In the genomic region with DNA sequence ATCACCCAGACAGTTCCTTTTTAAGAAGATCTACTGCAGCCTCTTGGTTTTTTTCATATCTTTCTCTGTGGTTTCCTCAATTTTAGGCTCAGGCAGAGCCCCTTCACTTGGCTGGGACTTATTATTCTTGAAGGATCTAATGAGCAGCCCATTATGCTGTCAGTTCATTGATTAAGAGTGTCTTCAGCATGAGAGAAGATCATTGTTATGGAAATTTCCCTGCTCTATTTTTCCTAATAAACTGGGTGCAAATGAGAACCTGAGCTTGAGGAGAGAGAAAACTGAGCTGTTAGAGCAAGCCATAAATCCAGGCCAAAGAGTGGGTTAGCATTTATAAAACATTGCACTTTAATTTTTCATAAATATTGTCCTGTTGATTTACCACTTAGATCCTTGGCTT, we compare ENCODE assay signal across 16 cellular contexts.
DNase-seq lines count a peak whose midpoint lies in the region; ATAC-seq and TF ChIP-seq lines count a peak whose summit lies in the region.
"Had no signal": no experiment of that assay in that cellular context is flagged by ENCODE, and none has a peak within 500 bp of the region (broad histone marks: within the 10 kb centered on the region; RNA-seq: fewer than 3 reads in every experiment).

No MANE protein-coding gene starts in this region.

- H3K9ac ChIP-seq in neural cell (ENCODE audit: low read length), result no peak overlapping the region
- H3K9ac ChIP-seq: BLaER1 treated with 17β-estradiol and CSF1 and Interleukin-3, amounts not matched to agents 10 nM and 100 nM had no signal

- intact Hi-C loops in left colon (cut with DNase I, micrococcal nuclease), result no loop called here

- H3K9me2 ChIP-seq in neural cell (ENCODE audit: insufficient read depth, low read length), result no peaks in the 10 kb centered on the region

- TF ChIP-seq EP300 in neural cell (conservative IDR thresholded peaks at IDR 0.05; ENCODE audit: poor library complexity, severe bottlenecking), result no peak

- H3K27ac ChIP-seq in neural cell (ENCODE audit: low read length) (peak overlapping the region; percentile 66), substantia nigra (ENCODE audit: low read depth, low read length, poor library complexity, severe bottlenecking) (no peak overlapping the region)
- H3K27ac ChIP-seq: BLaER1 treated with 17β-estradiol and CSF1 and Interleukin-3, amounts not matched to agents 10 nM and 100 nM; C4-2B had no signal

- H3K36me3 ChIP-seq in neural cell (ENCODE audit: insufficient read depth, low read length), result no peaks in the 10 kb centered on the region
- H3K36me3 ChIP-seq: BLaER1 treated with 17β-estradiol and CSF1 and Interleukin-3, amounts not matched to agents 10 nM and 100 nM had no signal

- no peaks in the 10 kb centered on the region for H3K9me3 ChIP-seq in neural cell (ENCODE audit: low read length)
- H3K9me3 ChIP-seq: Caco-2 had no signal

- no peak overlapping the region for H2AFZ ChIP-seq in neural cell (ENCODE audit: low read depth, low read length)

- TF ChIP-seq RAD21 in neural cell (conservative IDR thresholded peaks at IDR 0.05), result no peak

- H3K79me2 ChIP-seq in neural cell (replicated peaks; ENCODE audit: insufficient read depth, low read length), result no peaks in the 10 kb centered on the region

- no peak overlapping the region for H3K4me2 ChIP-seq in neural cell (ENCODE audit: low read length)
- H3K4me2 ChIP-seq: BLaER1 treated with 17β-estradiol and CSF1 and Interleukin-3, amounts not matched to agents 10 nM and 100 nM had no signal

- ATAC-seq in GM18873 (IDR thresholded peaks at IDR 0.05; ENCODE audit: low FRiP score, unreplicated experiment) (no peak), left colon (no peak)
- ATAC-seq: CD8-positive, alpha-beta T cell had no signal

- DNase-seq in MV-4-11 (lab: John Stamatoyannopoulos, UW) (peak; percentile 15), retina (peak; percentile 57), substantia nigra (lab: John Stamatoyannopoulos, UW) (no peak), left colon (no peak)
- DNase-seq: 8988T; AML-193; Caco-2; Calu3; CD4-positive, alpha-beta T cell; CD8-positive, alpha-beta T cell; DMS79 treated with DMSO at 0.1 percent for 48 hours; GF-D8 had no signal

- H3F3A ChIP-seq in neural cell (ENCODE audit: insufficient read depth, low read length, poor library complexity, severe bottlenecking), result no peaks in the 10 kb centered on the region

- no peaks in the 10 kb centered on the region for H3K27me3 ChIP-seq in neural cell (ENCODE audit: insufficient read depth, low read depth, low read length)
- H3K27me3 ChIP-seq: BLaER1 treated with 17β-estradiol and CSF1 and Interleukin-3, amounts not matched to agents 10 nM and 100 nM had no signal

- no peak for TF ChIP-seq CTCF in neural cell (IDR thresholded peaks at IDR 0.05; ENCODE audit: poor library complexity, severe bottlenecking)

- H4K20me1 ChIP-seq in neural cell (ENCODE audit: insufficient read depth), result no peaks in the 10 kb centered on the region
- H4K20me1 ChIP-seq: BLaER1 treated with 17β-estradiol and CSF1 and Interleukin-3, amounts not matched to agents 10 nM and 100 nM had no signal

- peak overlapping the region; percentile 28 for H3K4me3 ChIP-seq in neural cell (ENCODE audit: low read length)
- H3K4me3 ChIP-seq: BLaER1 treated with 17β-estradiol and CSF1 and Interleukin-3, amounts not matched to agents 10 nM and 100 nM had no signal

TF ChIP-seq in neural cell, 6 proteins besides CTCF, POLR2A, EP300 and RAD21:
- TF ChIP-seq TAF1 (IDR thresholded peaks at IDR 0.05; ENCODE audit: low read depth) (no peak), SMC3 (conservative IDR thresholded peaks at IDR 0.05; ENCODE audit: poor library complexity) (no peak), MXI1 (conservative IDR thresholded peaks at IDR 0.05; ENCODE audit: poor library complexity, severe bottlenecking) (no peak), REST (IDR thresholded peaks at IDR 0.05; ENCODE audit: borderline replicate concordance) (no peak), POLR2AphosphoS5 (IDR thresholded peaks at IDR 0.05) (no peak), EZH2 (IDR thresholded peaks at IDR 0.05; ENCODE audit: borderline replicate concordance, insufficient read depth, low read length, poor library complexity, severe bottlenecking) (no peak)

Comparison
In these comparisons a context has a peak if more than half of its experiments do, and no peak if none do; other contexts are left out.
1. DNase-seq: peak in MV-4-11 (single experiment) and retina (single experiment); none in substantia nigra (0 of 49) and left colon (0 of 2).